14 cellular contexts compared by ENCODE assay signal in the genomic region with DNA sequence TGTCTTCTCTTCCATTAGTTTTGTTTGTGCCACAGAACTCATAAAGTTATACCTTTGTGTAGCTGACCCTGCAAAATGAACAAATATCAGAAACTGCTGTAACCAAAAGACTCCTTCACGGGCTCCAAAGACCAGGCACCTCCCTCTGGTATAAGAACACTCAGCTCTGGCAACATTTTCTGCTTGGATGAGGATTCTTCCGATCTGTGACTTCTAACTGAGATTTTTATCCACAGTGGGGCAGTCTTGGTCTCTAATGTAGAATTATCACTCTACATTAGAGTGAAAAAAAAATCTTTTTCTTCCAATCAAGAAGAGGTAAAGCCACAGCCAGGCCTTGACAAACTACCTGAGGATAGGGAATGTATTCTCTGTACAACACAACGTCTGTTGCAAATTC. TPM values are rescaled to one million over a fixed set of nuclear protein-coding genes. Genes with fewer than 3 reads are reported as not detected.
DNase-seq lines count a peak whose midpoint lies in the region; ATAC-seq and TF ChIP-seq lines count a peak whose summit lies in the region.
"Had no signal": no experiment of that assay in that cellular context is flagged by ENCODE, and none has a peak within 500 bp of the region (broad histone marks: within the 10 kb centered on the region; RNA-seq: fewer than 3 reads in every experiment).

No MANE protein-coding gene starts in this region.

- no peak overlapping the region for H3K4me3 ChIP-seq in brain microvascular endothelial cell (ENCODE audit: low read depth, low read length)
- H3K4me3 ChIP-seq: HAP-1, K562, lower lobe of right lung had no signal

- DNase-seq in M059J (ENCODE audit: low read depth), result peak; percentile 3
- DNase-seq in brain microvascular endothelial cell, result no peak
- DNase-seq in left ventricle myocardium superior, result no peak
- peak; percentile 87 for DNase-seq in superior temporal gyrus (ENCODE audit: extremely low spot score)
- DNase-seq in stimulated activated CD4-positive, alpha-beta T cell treated with anti-CD3 and anti-CD28 coated beads, Interleukin-15, amount 100 ng/mL, for 24 hours, result no peak
- DNase-seq: activated T-cell treated with anti-CD3 and anti-CD28 coated beads, Interleukin-2, amount 50 U/mL, for 4 hours; Calu3; glutamatergic neuron; lower lobe of right lung; posterior cingulate gyrus had no signal

- H3K27me3 ChIP-seq in brain microvascular endothelial cell (replicated peaks), result no peaks in the 10 kb centered on the region

- in situ Hi-C loops in brain microvascular endothelial cell (cut with HindIII; ENCODE audit: low pct_ligation_motif_present, low sequenced_read_pairs), result no loop called here

- TF ChIP-seq CTCF in brain microvascular endothelial cell (IDR thresholded peaks at IDR 0.05; ENCODE audit: low read depth, low read length, missing control alignments), result peak; percentile 27

- H3K27ac ChIP-seq in brain microvascular endothelial cell, result no peak overlapping the region
- H3K27ac ChIP-seq: lower lobe of right lung had no signal

- peak; percentile 68 for ATAC-seq in left ventricle myocardium superior
- ATAC-seq in HG03457 (IDR thresholded peaks at IDR 0.05; ENCODE audit: unreplicated experiment), result no peak
- no peak for ATAC-seq in HG02571 (IDR thresholded peaks at IDR 0.05; ENCODE audit: unreplicated experiment)
- ATAC-seq: activated T-cell treated with anti-CD3 and anti-CD28 coated beads, Interleukin-2, amount 50 U/mL, for 4 hours; K562; lower lobe of right lung had no signal

- H3K36me3 ChIP-seq in brain microvascular endothelial cell (replicated peaks), result no peaks in the 10 kb centered on the region
- H3K36me3 ChIP-seq: HAP-1, lower lobe of right lung had no signal

- intact Hi-C loops in left ventricle myocardium superior (cut with micrococcal nuclease), result no loop called here

RNA-seq across cellular contexts. Expression of gene PRSS48, which starts 38.5 kb away (rescaled TPM):
- total RNA-seq in M059J (2014; rRNA removed; shearing (Covaris generic)), result not detected in 2 replicates
- total RNA-seq in left ventricle myocardium superior, result not detected
- total RNA-seq: activated T-cell treated with anti-CD3 and anti-CD28 coated beads, Interleukin-2, amount 50 U/mL, for 4 hours; Calu3; K562; lower lobe of right lung had no signal

Comparison
In these comparisons a context has a peak if more than half of its experiments do, and no peak if none do; other contexts are left out.
1. DNase-seq: peak in M059J (single experiment) and superior temporal gyrus (single experiment); none in brain microvascular endothelial cell (single experiment), left ventricle myocardium superior (single experiment) and stimulated activated CD4-positive, alpha-beta T cell treated with anti-CD3 and anti-CD28 coated beads, Interleukin-15, amount 100 ng/mL, for 24 hours (single experiment).